ENCODE assay signal across 10 cellular contexts in the genomic region with DNA sequence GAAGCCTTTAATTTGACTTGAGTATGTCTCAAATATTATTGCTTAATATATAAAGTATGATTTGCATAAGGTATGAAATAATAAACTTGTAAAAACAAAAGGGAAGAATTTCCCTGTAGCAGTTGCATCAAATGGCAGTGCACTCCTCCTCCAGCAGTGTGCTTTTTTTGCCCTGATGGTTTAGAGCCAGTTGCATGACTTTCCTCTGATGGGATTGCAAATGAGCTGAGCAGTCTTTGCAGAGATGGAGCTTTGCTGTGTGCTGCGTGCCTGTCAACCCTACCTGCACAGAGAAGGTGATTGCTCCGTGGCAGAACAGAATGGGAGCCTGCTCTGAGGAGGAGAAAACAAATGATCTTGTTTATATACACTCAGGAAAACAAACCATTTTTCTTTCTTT.
"Had no signal": no experiment of that assay in that cellular context is flagged by ENCODE, and none has a peak within 500 bp of the region (broad histone marks: within the 10 kb centered on the region; RNA-seq: fewer than 3 reads in every experiment).

No MANE protein-coding gene starts in this region.

- H3K9me3 ChIP-seq: left ventricle myocardium inferior, ovary had no signal

- H3K36me3 ChIP-seq: ovary had no signal

- H3K27ac ChIP-seq: dorsolateral prefrontal cortex, left ventricle myocardium inferior, ovary had no signal

- DNase-seq: activated CD4-positive, alpha-beta memory T cell treated with anti-CD3 and anti-CD28 coated beads, Interleukin-2, amount 10 ng/mL, durations not matched to agents 7 days and 5 days; activated CD4-positive, alpha-beta T cell treated with anti-CD3 and anti-CD28 coated beads for 1 hour; activated gamma-delta T cell; activated T-cell treated with anti-CD3 and anti-CD28 coated beads, Interleukin-2, amount 50 U/mL, for 48 hours; dorsolateral prefrontal cortex; left ventricle myocardium inferior; ovary; retina; stimulated activated CD4-positive, alpha-beta T cell treated with anti-CD3 and anti-CD28 coated beads, Interleukin-4, amount 100 ng/mL, for 24 hours; stimulated activated naive CD8-positive, alpha-beta T cell treated with anti-CD3 and anti-CD28 coated beads, Interleukin-15, amount 100 ng/mL, for 72 hours had no signal

- H3K4me3 ChIP-seq: dorsolateral prefrontal cortex, left ventricle myocardium inferior, ovary had no signal

- H3K27me3 ChIP-seq: dorsolateral prefrontal cortex, ovary had no signal
